In the genomic region with DNA sequence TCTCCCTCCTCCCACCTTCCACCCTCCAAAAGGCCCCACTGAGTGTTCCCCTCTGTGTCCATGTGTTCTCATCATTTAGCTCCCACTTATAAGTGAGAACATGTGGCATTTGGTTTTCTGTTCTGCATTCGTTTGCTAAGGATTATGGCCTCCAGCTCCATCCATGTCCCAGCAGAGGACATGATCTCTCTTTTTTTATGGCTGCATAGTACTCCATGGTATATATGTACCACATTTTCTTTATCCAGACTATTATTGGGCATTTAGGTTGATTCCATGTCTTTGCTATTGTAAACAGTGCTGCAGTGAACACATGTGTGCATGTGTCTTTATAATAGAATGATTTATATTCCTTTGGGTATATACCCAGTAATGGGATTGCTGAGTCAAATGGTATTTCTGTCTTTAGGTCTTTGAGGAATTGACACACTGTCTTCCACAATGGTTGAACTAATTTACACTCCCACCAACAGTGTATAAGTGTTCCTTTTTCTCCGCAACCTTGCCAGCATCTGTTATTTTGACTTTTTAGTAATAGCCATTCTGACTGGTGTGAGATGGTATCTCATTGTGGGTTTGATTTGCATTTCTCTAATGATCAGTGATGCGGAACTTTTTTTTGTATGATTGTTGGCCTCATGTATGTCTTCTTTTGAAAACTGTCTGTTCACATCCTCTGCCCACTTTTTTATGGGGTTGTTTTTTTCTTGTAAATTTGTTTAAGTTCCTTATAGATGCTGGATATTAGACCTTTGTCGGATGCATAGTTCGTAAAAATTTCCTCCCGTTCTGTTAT, we compare ENCODE assay signal across 1 cellular context.
TF ChIP-seq lines count a peak whose summit lies in the region.

No MANE protein-coding gene starts in this region.

TF ChIP-seq in GM12878, 131 proteins besides CTCF, POLR2A, EP300 and RAD21:
- TF ChIP-seq IKZF2 (IDR thresholded peaks at IDR 0.05) (peak; percentile 36 to 74; a peak in 3 of 4 replicates), PAX5 (IDR thresholded peaks at IDR 0.05; ENCODE audit: borderline replicate concordance, low read depth, low read length) (peak; percentile 68; the same call in 1 of the 2 replicates), PAX8 (IDR thresholded peaks at IDR 0.05) (peak; percentile 96), MTA2 (IDR thresholded peaks at IDR 0.05; ENCODE audit: low read depth) (peak; percentile 55; the same call in 1 of the 2 replicates), IKZF1 (conservative IDR thresholded peaks at IDR 0.05) (0 out of 2 replicates have a peak, but pooled peaks have one; percentile 18), RUNX3 (IDR thresholded peaks at IDR 0.05; ENCODE audit: low read length) (peak; percentile 34), POU2F2 (IDR thresholded peaks at IDR 0.05; ENCODE audit: borderline replicate concordance, low read depth, low read length) (peak; percentile 64; the same call in 1 of the 3 replicates), KLF5 (IDR thresholded peaks at IDR 0.05; ENCODE audit: partially characterized antibody) (peak; percentile 39), CBX5 (IDR thresholded peaks at IDR 0.05; ENCODE audit: low read depth) (0 out of 2 replicates have a peak, but pooled peaks have one; percentile 58), NBN (IDR thresholded peaks at IDR 0.05) (peak; percentile 46; the same call in 1 of the 2 replicates), ATF7 (IDR thresholded peaks at IDR 0.05; ENCODE audit: low read depth) (0 out of 2 replicates have a peak, but pooled peaks have one; percentile 29)
- TF ChIP-seq, protein P1, sequence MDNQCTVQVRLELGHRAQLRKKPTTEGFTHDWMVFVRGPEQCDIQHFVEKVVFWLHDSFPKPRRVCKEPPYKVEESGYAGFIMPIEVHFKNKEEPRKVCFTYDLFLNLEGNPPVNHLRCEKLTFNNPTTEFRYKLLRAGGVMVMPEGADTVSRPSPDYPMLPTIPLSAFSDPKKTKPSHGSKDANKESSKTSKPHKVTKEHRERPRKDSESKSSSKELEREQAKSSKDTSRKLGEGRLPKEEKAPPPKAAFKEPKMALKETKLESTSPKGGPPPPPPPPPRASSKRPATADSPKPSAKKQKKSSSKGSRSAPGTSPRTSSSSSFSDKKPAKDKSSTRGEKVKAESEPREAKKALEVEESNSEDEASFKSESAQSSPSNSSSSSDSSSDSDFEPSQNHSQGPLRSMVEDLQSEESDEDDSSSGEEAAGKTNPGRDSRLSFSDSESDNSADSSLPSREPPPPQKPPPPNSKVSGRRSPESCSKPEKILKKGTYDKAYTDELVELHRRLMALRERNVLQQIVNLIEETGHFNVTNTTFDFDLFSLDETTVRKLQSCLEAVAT (IDR thresholded peaks at IDR 0.05), result 0 out of 2 replicates have a peak, but pooled peaks have one; percentile 24
- TF ChIP-seq, protein P2, sequence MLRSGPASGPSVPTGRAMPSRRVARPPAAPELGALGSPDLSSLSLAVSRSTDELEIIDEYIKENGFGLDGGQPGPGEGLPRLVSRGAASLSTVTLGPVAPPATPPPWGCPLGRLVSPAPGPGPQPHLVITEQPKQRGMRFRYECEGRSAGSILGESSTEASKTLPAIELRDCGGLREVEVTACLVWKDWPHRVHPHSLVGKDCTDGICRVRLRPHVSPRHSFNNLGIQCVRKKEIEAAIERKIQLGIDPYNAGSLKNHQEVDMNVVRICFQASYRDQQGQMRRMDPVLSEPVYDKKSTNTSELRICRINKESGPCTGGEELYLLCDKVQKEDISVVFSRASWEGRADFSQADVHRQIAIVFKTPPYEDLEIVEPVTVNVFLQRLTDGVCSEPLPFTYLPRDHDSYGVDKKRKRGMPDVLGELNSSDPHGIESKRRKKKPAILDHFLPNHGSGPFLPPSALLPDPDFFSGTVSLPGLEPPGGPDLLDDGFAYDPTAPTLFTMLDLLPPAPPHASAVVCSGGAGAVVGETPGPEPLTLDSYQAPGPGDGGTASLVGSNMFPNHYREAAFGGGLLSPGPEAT (IDR thresholded peaks at IDR 0.05; ENCODE audit: low read depth), result 0 out of 2 replicates have a peak, but pooled peaks have one; percentile 36
